In the genomic region with DNA sequence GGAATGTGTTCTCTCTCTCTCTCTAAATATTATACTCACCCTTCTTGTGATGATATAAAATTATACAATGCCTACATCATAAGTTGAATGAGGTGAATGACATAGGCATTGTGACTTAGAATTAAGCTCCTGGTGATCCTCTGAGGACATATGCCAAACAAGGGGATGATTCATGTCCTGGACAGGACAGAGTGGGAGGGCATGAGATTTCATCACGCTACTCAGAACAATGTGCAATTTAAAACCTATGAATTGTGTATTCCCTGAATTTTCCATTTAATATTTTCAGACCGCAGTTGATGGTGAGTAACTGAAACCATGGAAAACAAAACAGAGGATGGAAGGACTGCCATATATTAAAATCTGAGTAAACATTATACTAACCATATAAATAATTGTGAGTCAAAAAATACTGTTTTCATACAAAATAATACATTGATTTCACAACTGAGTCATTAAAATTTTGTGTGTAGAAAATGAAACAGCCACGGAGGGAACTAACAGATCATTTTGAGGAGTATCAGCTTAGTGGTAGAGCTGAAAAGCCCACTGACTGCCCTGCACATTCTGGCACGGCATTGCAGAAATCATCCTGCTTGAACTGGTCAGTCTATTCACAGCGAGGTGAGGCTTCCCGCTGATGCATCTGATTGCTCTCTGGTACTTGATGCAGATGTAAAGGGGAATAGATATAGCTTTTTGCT, we compare ENCODE assay signal across 10 cellular contexts.
DNase-seq lines count a peak whose midpoint lies in the region; ATAC-seq and TF ChIP-seq lines count a peak whose summit lies in the region.
"Had no signal": no experiment of that assay in that cellular context is flagged by ENCODE, and none has a peak within 500 bp of the region (broad histone marks: within the 10 kb centered on the region; RNA-seq: fewer than 3 reads in every experiment).

No MANE protein-coding gene starts in this region.

- DNase-seq in Daoy (ENCODE audit: low read depth) (peak; percentile 30), NCI-H460 (ENCODE audit: extremely low read depth, low read depth) (peak; percentile 15), chondrocyte (ENCODE audit: low spot score) (no peak), myocyte (ENCODE audit: low read depth) (peak; percentile 61), GM03348 (ENCODE audit: low spot score) (no peak), GDM1 (lab: John Stamatoyannopoulos, UW) (no peak)
- no peak for DNase-seq in activated CD4-positive, alpha-beta memory T cell treated with anti-CD3 and anti-CD28 coated beads for 36 hours
- DNase-seq: amygdala, NCI-H1694 treated with DMSO at 0.1 percent for 48 hours had no signal

- H3K4me1 Mint-ChIP-seq in chondrocyte (ENCODE audit: low read depth): peaks cover 17% of the 10 kb centered on the region
- no peaks in the 10 kb centered on the region for H3K4me1 Mint-ChIP-seq in activated CD4-positive, alpha-beta memory T cell treated with anti-CD3 and anti-CD28 coated beads for 36 hours (ENCODE audit: low read depth)

- no peak for TF ChIP-seq CTCF in chondrocyte (IDR thresholded peaks at IDR 0.05)

- H3K9me3 Mint-ChIP-seq in chondrocyte (ENCODE audit: low read depth): no peaks in the 10 kb centered on the region
- H3K9me3 Mint-ChIP-seq in activated CD4-positive, alpha-beta memory T cell treated with anti-CD3 and anti-CD28 coated beads for 36 hours: no peaks in the 10 kb centered on the region

- H3K4me3 Mint-ChIP-seq in chondrocyte (ENCODE audit: unreplicated experiment): peak overlapping the region; percentile 50
- no peak overlapping the region for H3K4me3 Mint-ChIP-seq in activated CD4-positive, alpha-beta memory T cell treated with anti-CD3 and anti-CD28 coated beads for 36 hours

- CTCF ChIA-PET in activated CD4-positive, alpha-beta memory T cell treated with anti-CD3 and anti-CD28 coated beads for 36 hours (lab: Charles Lee): no interaction called here

- intact Hi-C loops in activated CD4-positive, alpha-beta memory T cell treated with anti-CD3 and anti-CD28 coated beads for 36 hours (cut with micrococcal nuclease): no loop called here

- POLR2A ChIA-PET in activated CD4-positive, alpha-beta memory T cell treated with anti-CD3 and anti-CD28 coated beads for 36 hours (lab: Charles Lee): no interaction called here

- ATAC-seq in GM18858 (IDR thresholded peaks at IDR 0.05; ENCODE audit: unreplicated experiment): no peak

- H3K36me3 Mint-ChIP-seq in chondrocyte (ENCODE audit: low read depth): no peaks in the 10 kb centered on the region
- H3K36me3 Mint-ChIP-seq in activated CD4-positive, alpha-beta memory T cell treated with anti-CD3 and anti-CD28 coated beads for 36 hours: no peaks in the 10 kb centered on the region

- peak overlapping the region; percentile 72 for H3K27ac Mint-ChIP-seq in chondrocyte (ENCODE audit: unreplicated experiment)
- no peak overlapping the region for H3K27ac Mint-ChIP-seq in activated CD4-positive, alpha-beta memory T cell treated with anti-CD3 and anti-CD28 coated beads for 36 hours

- H3K27me3 Mint-ChIP-seq in chondrocyte (ENCODE audit: low read depth): no peaks in the 10 kb centered on the region
- H3K27me3 Mint-ChIP-seq in activated CD4-positive, alpha-beta memory T cell treated with anti-CD3 and anti-CD28 coated beads for 36 hours: no peaks in the 10 kb centered on the region

Comparison
In these comparisons a context has a peak if more than half of its experiments do, and no peak if none do; other contexts are left out.
1. DNase-seq: peak in Daoy (single experiment), NCI-H460 (single experiment) and myocyte (single experiment); none in chondrocyte (single experiment), GM03348 (single experiment), activated CD4-positive, alpha-beta memory T cell treated with anti-CD3 and anti-CD28 coated beads for 36 hours (single experiment) and GDM1 (single experiment).